Comparison of ENCODE assay signal across 8 cellular contexts in the genomic region with DNA sequence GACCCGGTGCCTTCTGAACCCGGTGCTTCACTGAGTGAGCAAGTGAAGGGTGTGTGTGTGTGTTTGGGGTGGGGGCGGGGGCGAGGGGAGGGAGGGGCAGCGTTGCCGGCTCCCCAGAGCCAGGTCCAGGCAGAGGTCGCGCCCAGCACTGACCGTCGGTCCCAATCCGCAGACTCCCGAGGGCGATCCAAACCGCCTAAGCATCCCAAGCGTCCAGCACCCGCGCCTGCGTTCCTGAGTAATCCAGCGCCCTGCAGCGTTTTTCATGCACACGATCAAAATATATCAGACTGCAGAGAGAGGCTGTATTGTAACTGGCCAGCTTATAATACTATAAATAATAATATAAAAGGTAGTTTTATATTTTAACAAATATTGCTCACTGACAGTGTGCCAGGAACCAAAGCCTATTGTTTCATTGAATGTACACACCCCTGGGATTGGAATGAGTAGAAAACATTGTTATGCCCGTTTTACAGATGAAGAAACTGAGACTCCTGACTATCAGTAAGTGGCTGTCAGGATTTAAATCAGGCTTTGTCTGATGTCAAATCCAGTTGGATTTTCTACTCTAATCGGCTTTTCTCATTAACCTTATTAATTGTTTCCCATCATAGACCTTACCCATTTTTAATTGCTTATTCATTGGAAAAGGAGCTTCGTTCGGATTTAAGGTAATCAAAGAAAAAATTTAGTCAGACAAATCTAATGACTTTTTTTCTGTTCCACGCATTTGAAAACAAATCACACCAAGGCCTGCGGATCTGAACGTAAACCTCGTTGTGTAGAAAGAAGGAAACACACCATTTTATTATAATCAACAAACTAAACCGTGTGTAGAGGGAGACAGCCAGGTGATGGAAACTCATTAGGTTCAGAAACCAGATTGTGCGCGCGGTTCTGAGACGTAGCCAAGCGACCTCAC. TPM values are rescaled to one million over a fixed set of nuclear protein-coding genes. Genes with fewer than 3 reads are reported as not detected.
DNase-seq lines count a peak whose midpoint lies in the region; ATAC-seq and TF ChIP-seq lines count a peak whose summit lies in the region.

No MANE protein-coding gene starts in this region.

- H3K9ac ChIP-seq in iPS-15b (ENCODE audit: low read depth, low read length), result no peak overlapping the region

- TF ChIP-seq POLR2A in Peyer's patch (IDR thresholded peaks at IDR 0.05), result no peak

- no peak overlapping the region for H3K27ac ChIP-seq in Peyer's patch

- H3K4me1 ChIP-seq in Peyer's patch (peaks cover 0 to 42% (median 27%) of the 10 kb centered on the region in 4 donors), iPS-15b (ENCODE audit: control insufficient read depth, insufficient read depth, low read length) (peaks cover 12% of the 10 kb centered on the region)

- H3K36me3 ChIP-seq in Peyer's patch, result no peaks in the 10 kb centered on the region
- H3K36me3 ChIP-seq in iPS-15b (ENCODE audit: control insufficient read depth, insufficient read depth, low read length), result no peaks in the 10 kb centered on the region

- H3K27me3 ChIP-seq in Peyer's patch, result peaks cover 4 to 45% of the 10 kb centered on the region in 2 donors
- peaks cover 71% of the 10 kb centered on the region for H3K27me3 ChIP-seq in iPS-15b (ENCODE audit: control insufficient read depth, insufficient read depth, low read length)

- H3K4me3 ChIP-seq in Peyer's patch (peak overlapping the region; percentile 29 to 56 (median 55)), iPS-15b (ENCODE audit: low read depth, low read length) (peak overlapping the region; percentile 74)

- H3K9me3 ChIP-seq in Peyer's patch, result peaks cover 0 to 8% (median 0%) of the 10 kb centered on the region in 4 donors
- no peaks in the 10 kb centered on the region for H3K9me3 ChIP-seq in iPS-15b (ENCODE audit: control insufficient read depth, insufficient read depth, low read length)

- ATAC-seq in GM18909 (IDR thresholded peaks at IDR 0.05; ENCODE audit: poor library complexity, unreplicated experiment), result peak; percentile 2
- ATAC-seq in GM18870 (IDR thresholded peaks at IDR 0.05; ENCODE audit: unreplicated experiment), result no peak
- ATAC-seq in GM21528 (IDR thresholded peaks at IDR 0.05; ENCODE audit: low FRiP score, unreplicated experiment), result no peak

- TF ChIP-seq CTCF in Peyer's patch (IDR thresholded peaks at IDR 0.05), result no peak

- DNase-seq in 8988T (peak; percentile 18), Peyer's patch (no peak), SHP77 treated with DMSO at 0.1 percent for 48 hours (lab: John Stamatoyannopoulos, UW) (no peak), dedifferentiated amniotic fluid mesenchymal stem cell (ENCODE audit: extremely low spot score) (no peak)

RNA-seq across cellular contexts. Expression of gene NKX3-2, which starts 4.0 kb away (rescaled TPM):
- 1 to 10 TPM in 1 of 4 donors, under 1 TPM in 1, not detected in 2; 0.54 to 1.3 TPM for total RNA-seq in Peyer's patch
